23 cellular contexts compared by ENCODE assay signal in genomic region chr20:57442160-57442887, GRCh38. TPM values are rescaled to one million over a fixed set of nuclear protein-coding genes. Genes with fewer than 3 reads are reported as not detected.
DNase-seq lines count a peak whose midpoint lies in the region; ATAC-seq, FAIRE-seq and TF ChIP-seq lines count a peak whose summit lies in the region.
"Had no signal": no experiment of that assay in that cellular context is flagged by ENCODE, and none has a peak within 500 bp of the region (broad histone marks: within the 10 kb centered on the region; RNA-seq: fewer than 3 reads in every experiment).

No MANE protein-coding gene starts in this region.

- no peak for FAIRE-seq in HepG2 (lab: Jason Lieb, UNC)
- FAIRE-seq: small intestine had no signal

- H3K36me3 ChIP-seq in heart right ventricle (no peaks in the 10 kb centered on the region), HepG2 (replicated peaks in 1 of 2; ENCODE audit: control insufficient read depth in 1 of 2, insufficient read depth in 2 of 2, low read length in 2 of 2) (no peaks in the 10 kb centered on the region), sigmoid colon (no peaks in the 10 kb centered on the region)
- H3K36me3 ChIP-seq: BLaER1, upper lobe of left lung, WERI-Rb-1 had no signal

- H3K4me2 ChIP-seq in HepG2 (ENCODE audit: low read depth, low read length), result no peak overlapping the region
- H3K4me2 ChIP-seq: BLaER1 had no signal

- TF ChIP-seq EP300 in HepG2 (IDR thresholded peaks at IDR 0.05; ENCODE audit: low read depth in 2 of 2, low read length in 2 of 2), result no peak
- TF ChIP-seq EP300 in HepG2 (CRISPR knock-in tag; IDR thresholded peaks at IDR 0.05; ENCODE audit: borderline replicate concordance), result no peak
- peak in 2 of 4 donors; percentile 45 to 61 for TF ChIP-seq EP300 in sigmoid colon (IDR thresholded peaks at IDR 0.05)

- H4K20me1 ChIP-seq in HepG2 (ENCODE audit: insufficient read depth, low read length), result no peaks in the 10 kb centered on the region; the same call in 1 of the 2 replicates
- H4K20me1 ChIP-seq: BLaER1 had no signal

- no peak for TF ChIP-seq RAD21 in HepG2 (CRISPR knock-in tag; IDR thresholded peaks at IDR 0.05)

- CTCF ChIA-PET in HepG2 (lab: Yijun Ruan, JAX; ENCODE audit: low intra/inter-chr PET ratio, low total read pairs), result no interaction called here

- POLR2A ChIA-PET in HepG2 (lab: Yijun Ruan, JAX), result interaction anchor here (0.9 kb wide), 1 partner anchor 12 kb away, joined by 3 read pairs; no protein-coding TSS in a partner anchor

- TF ChIP-seq CTCF in heart right ventricle (IDR thresholded peaks at IDR 0.05) (no peak), HepG2 (CRISPR knock-in tag; IDR thresholded peaks at IDR 0.05) (no peak), sigmoid colon (IDR thresholded peaks at IDR 0.05) (no peak)

- H3K9me3 ChIP-seq in heart right ventricle (peaks cover 0 to 18% (median 5%) of the 10 kb centered on the region in 11 donors), HepG2 (ENCODE audit: low read length) (no peaks in the 10 kb centered on the region), sigmoid colon (no peaks in the 10 kb centered on the region)
- H3K9me3 ChIP-seq: upper lobe of left lung had no signal

- no peak overlapping the region for H3K9ac ChIP-seq in HepG2 (ENCODE audit: insufficient read depth, low read depth, low read length)
- H3K9ac ChIP-seq: BLaER1 had no signal

- WGBS in heart right ventricle, 2 donors, result 73 to 74% methylated on average over 17 of the region's 17 CpGs
- 37% methylated on average over 16 of the region's 17 CpGs for WGBS in HepG2 (ENCODE audit: low lambda C conversion rate)
- 73 to 83% methylated on average over 17 of the region's 17 CpGs for WGBS in sigmoid colon, 2 donors

- H3K4me1 ChIP-seq in heart right ventricle (peaks cover 9 to 73% (median 24%) of the 10 kb centered on the region in 9 donors), HepG2 (ENCODE audit: insufficient read depth, low read length) (peaks cover 10% of the 10 kb centered on the region; the same call in 1 of the 2 replicates), sigmoid colon (peaks cover 0 to 87% (median 85%) of the 10 kb centered on the region in 4 donors)

- no peak for DNase-seq in heart right ventricle
- DNase-seq in cardiac septum (ENCODE audit: low spot score), result no peak
- DNase-seq in HepG2 (ENCODE audit: low spot score), result no peak
- peak; percentile 85 for DNase-seq in sigmoid colon
- DNase-seq in stimulated activated naive CD8-positive, alpha-beta T cell treated with anti-CD3 and anti-CD28 coated beads, Interleukin-15, Interleukin-2, amounts not matched to agents 100 U/mL and 50 U/mL, for 24 hours, result no peak
- no peak for DNase-seq in GF-D8 (lab: John Stamatoyannopoulos, UW)
- DNase-seq in germinal center (ENCODE audit: low spot score), result no peak
- DNase-seq: ACHN; activated CD4-positive, alpha-beta T cell treated with anti-CD3 and anti-CD28 coated beads, Interleukin-2, amount 50 U/mL, for 1 hour; effector CD8-positive, alpha-beta T cell; left colon; MM.1S; NCI-H1417 treated with DMSO at 0.1 percent for 48 hours; NCI-H526; RPMI8226; small intestine; stimulated activated CD4-positive, alpha-beta T cell treated with anti-CD3 and anti-CD28 coated beads, Interleukin-2, amount 100 ng/mL, for 24 hours; upper lobe of left lung; WERI-Rb-1 had no signal

- H3K27ac ChIP-seq in heart right ventricle (peak overlapping the region in 9 of 10 donors; percentile 73 to 98 (median 87)), HepG2 (ENCODE audit: extremely low read length, insufficient read depth, low read length) (no peak overlapping the region), sigmoid colon (peak overlapping the region; percentile 93 to 99 (median 95))
- H3K27ac ChIP-seq: WERI-Rb-1 had no signal

- H3K27me3 ChIP-seq in heart right ventricle (no peaks in the 10 kb centered on the region), HepG2 (ENCODE audit: control insufficient read depth in 1 of 2, insufficient read depth in 2 of 2, low read length in 2 of 2) (peaks cover 10 to 58% of the 10 kb centered on the region in 2 experiments), sigmoid colon (no peaks in the 10 kb centered on the region)
- H3K27me3 ChIP-seq: BLaER1, upper lobe of left lung had no signal

- no peak overlapping the region for H3K4me3 ChIP-seq in heart right ventricle
- H3K4me3 ChIP-seq in HepG2 (replicated peaks in 1 of 3; ENCODE audit: insufficient read depth in 1 of 3, low read depth in 2 of 3, low read length in 3 of 3), result no peak overlapping the region
- no peak overlapping the region for H3K4me3 ChIP-seq in sigmoid colon
- H3K4me3 ChIP-seq: BLaER1, upper lobe of left lung had no signal

- H2AFZ ChIP-seq in HepG2 (ENCODE audit: low read length), result no peak overlapping the region

- no peak for TF ChIP-seq POLR2A in HepG2 (IDR thresholded peaks at IDR 0.05; ENCODE audit: insufficient read depth in 1 of 2, low read depth in 2 of 2, low read length in 2 of 2)
- no peak for TF ChIP-seq POLR2A in sigmoid colon (IDR thresholded peaks at IDR 0.05)

- no peaks in the 10 kb centered on the region for H3K79me2 ChIP-seq in HepG2 (ENCODE audit: insufficient read depth, low read length)

- no TSS peak for BruUV-seq in HepG2 (replicated peaks; lab: Mats Ljungman, UMichigan)

- in situ Hi-C loops in HepG2 (cut with HindIII; ENCODE audit: extremely low pct_ligation_motif_present, low pct_unique_long_range_greater_than_20kb), result no loop called here

- intact Hi-C loops in heart right ventricle (cut with DNase I) (loop anchor here in 1 of 10 donors (5.0 kb wide), 1 partner anchor 50 kb away; the partner anchor contains the start of gene RBM38), cardiac septum (cut with DNase I) (loop anchor here (10.0 kb wide), 1 partner anchor 288 kb away; no protein-coding TSS in a partner anchor), HepG2 (cut with micrococcal nuclease; ENCODE audit: unreplicated experiment) (no loop called here), sigmoid colon (cut with DNase I) (no loop called here)

- ATAC-seq in heart right ventricle, result no peak
- ATAC-seq in HepG2, result 0 out of 3 replicates have a peak, but pooled peaks have one; percentile 5
- no peak for ATAC-seq in stimulated activated naive CD8-positive, alpha-beta T cell treated with anti-CD3 and anti-CD28 coated beads, Interleukin-15, Interleukin-2, amounts not matched to agents 100 U/mL and 50 U/mL, for 24 hours
- no peak for ATAC-seq in HG03045 (IDR thresholded peaks at IDR 0.05; ENCODE audit: unreplicated experiment)
- ATAC-seq: left colon; SK-N-SH treated with all-trans-retinoic acid at 6 μM for 48 hours; stimulated activated effector memory CD8-positive, alpha-beta T cell treated with anti-CD3 and anti-CD28 coated beads, Interleukin-12 subunit alpha, Interleukin-12 subunit beta, amount 100 ng/mL, for 72 hours had no signal

TF ChIP-seq in HepG2, 621 proteins besides CTCF, POLR2A, EP300 and RAD21 (continues in another document):
- no peak for TF ChIP-seq ZBTB1 (CRISPR knock-in tag; IDR thresholded peaks at IDR 0.05; ENCODE audit: borderline replicate concordance)
- no peak for TF ChIP-seq JDP2 (CRISPR knock-in tag; IDR thresholded peaks at IDR 0.05; ENCODE audit: borderline replicate concordance)

RNA-seq across cellular contexts. Expression of gene RBM38, which starts 51.1 kb away (rescaled TPM):
- 100 to 1,000 TPM in 1 of 10 donors, 10 to 100 TPM in 9; 35.5 to 119 (median 50.2) TPM for total RNA-seq in heart right ventricle
- 100 to 1,000 TPM in 1 of 2 donors, 10 to 100 TPM in 1; 47.6 to 104 TPM for polyA plus RNA-seq in heart right ventricle
- total RNA-seq in cardiac septum, result 63.1 TPM
- total RNA-seq in HepG2 (2016; rRNA removed; fragmentation: Illumina TruSeq; extraction: Trizol), result 29.6 and 34.2 TPM in 2 replicates
- total RNA-seq in HepG2 (2016; cell fraction: cytosol; rRNA removed; fragmentation: Illumina TruSeq; extraction: Trizol; ENCODE audit: low read depth), result 29.5 and 32.8 TPM in 2 replicates
- total RNA-seq in HepG2 (2016; cell fraction: insoluble cytoplasmic fraction; rRNA removed; fragmentation: Illumina TruSeq; extraction: Trizol), result 24.0 and 34.3 TPM in 2 replicates
- 69.5 and 80.5 TPM in 2 replicates for total RNA-seq in HepG2 (2016; cell fraction: membrane; rRNA removed; fragmentation: Illumina TruSeq; extraction: Trizol)
- 16.2 and 19.5 TPM in 2 replicates for total RNA-seq in HepG2 (2016; cell fraction: nucleus; rRNA removed; fragmentation: Illumina TruSeq; extraction: Trizol)
- polyA plus RNA-seq in HepG2 (2011; rRNA removed), result 24.2 and 30.0 TPM in 2 replicates
- 25.8 and 35.6 TPM in 2 replicates for polyA plus RNA-seq in HepG2 (2011; cell fraction: cytosol; rRNA removed)
- 24.4 and 25.9 TPM in 2 replicates for polyA plus RNA-seq in HepG2 (2011; cell fraction: nucleus; rRNA removed)
- 13.9 and 24.8 TPM in 2 replicates for polyA plus RNA-seq in HepG2 (2012)
- 44.0 and 53.1 TPM in 2 replicates for polyA plus RNA-seq in HepG2 (2016; cell fraction: cytosol; fragmentation: Illumina TruSeq; extraction: Trizol; ENCODE audit: low read depth)
- polyA plus RNA-seq in HepG2 (2016; cell fraction: insoluble cytoplasmic fraction; fragmentation: Illumina TruSeq; extraction: Trizol; ENCODE audit: low read depth), result 40.7 and 50.0 TPM in 2 replicates
- 80.4 and 89.1 TPM in 2 replicates for polyA plus RNA-seq in HepG2 (2016; cell fraction: membrane; fragmentation: Illumina TruSeq; extraction: Trizol; ENCODE audit: low read depth)
- 34.0 and 39.8 TPM in 2 replicates for polyA plus RNA-seq in HepG2 (2016; cell fraction: nucleus; fragmentation: Illumina TruSeq; extraction: Trizol; ENCODE audit: insufficient read depth, low read depth)
- polyA minus RNA-seq in HepG2 (2011; rRNA and poly(A)+ RNA removed; ENCODE audit: low replicate concordance), result 9.8 and 33.7 TPM in 2 replicates
- polyA minus RNA-seq in HepG2 (2011; cell fraction: cytosol; rRNA and poly(A)+ RNA removed), result 16.2 and 17.4 TPM in 2 replicates
- 6.2 and 7.1 TPM in 2 replicates for polyA minus RNA-seq in HepG2 (2011; cell fraction: nucleus; rRNA and poly(A)+ RNA removed)
- total RNA-seq in sigmoid colon, result 10 to 100 TPM; 48.5 to 94.2 (median 78.8) TPM
- 10 to 100 TPM; 31.4 to 59.9 (median 34.8) TPM for polyA plus RNA-seq in sigmoid colon
